In the genomic region with DNA sequence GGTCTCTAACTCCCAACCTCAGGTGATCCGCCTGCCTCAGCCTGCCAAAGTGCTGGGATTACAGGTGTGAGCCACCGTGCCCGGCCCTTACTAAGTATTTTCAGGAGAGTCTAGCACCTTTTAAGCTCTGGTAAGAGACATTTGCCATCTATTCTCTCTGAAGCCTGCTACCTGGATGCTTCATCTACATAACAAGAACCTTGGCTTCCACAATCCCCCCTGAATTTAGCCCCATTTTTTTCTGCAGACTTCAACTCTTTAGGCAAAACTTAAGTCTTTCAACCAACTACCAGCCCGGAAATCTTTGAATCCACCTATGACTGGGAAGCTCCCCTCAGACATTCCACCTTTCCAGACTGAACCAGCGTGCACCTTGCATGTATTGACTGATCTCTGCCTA, we compare ENCODE assay signal across 25 cellular contexts. TPM values are rescaled to one million over a fixed set of nuclear protein-coding genes. Genes with fewer than 3 reads are reported as not detected.
"Had no signal": no experiment of that assay in that cellular context is flagged by ENCODE, and none has a peak within 500 bp of the region (broad histone marks: within the 10 kb centered on the region; RNA-seq: fewer than 3 reads in every experiment).

No MANE protein-coding gene starts in this region.

- H3K4me3 Mint-ChIP-seq: activated CD8-positive, alpha-beta T cell treated with anti-CD3 and anti-CD28 coated beads, Interleukin-2, amount 10 ng/mL, durations not matched to agents 7 days and 5 days; activated naive CD4-positive, alpha-beta T cell treated with anti-CD3 and anti-CD28 coated beads, Interleukin-2, amount 50 U/mL, for 24 hours; memory B cell; natural killer cell treated with Interleukin-12 subunit alpha and Interleukin-12 subunit beta and Interleukin-15 and Interleukin-18, amount 100 ng/mL, for 72 hours; stimulated activated naive CD8-positive, alpha-beta T cell treated with anti-CD3 and anti-CD28 coated beads, Interleukin-15, Interleukin-2, amounts not matched to agents 100 ng/mL and 50 ng/mL, for 24 hours; T-helper 2 cell treated with Interferon-gamma antibody and Interleukin-4, amounts not matched to agents 5 μg/mL and 100 μg/mL, for 36 hours had no signal

- H3K9me3 ChIP-seq: body of pancreas, thyroid gland had no signal

- H3K27me3 ChIP-seq: body of pancreas, hepatocyte, thyroid gland had no signal

- DNase-seq: activated CD4-positive, alpha-beta T cell treated with anti-CD3 and anti-CD28 coated beads for 1 hour; activated CD4-positive, alpha-beta T cell treated with anti-CD3 and anti-CD28 coated beads, Interleukin-2, amount 50 U/mL, for 1 hour; activated CD8-positive, alpha-beta T cell treated with anti-CD3 and anti-CD28 coated beads, Interleukin-2, amount 10 ng/mL, durations not matched to agents 7 days and 5 days; activated gamma-delta T cell treated with Interleukin-2 at 50 U/mL for 16 hours; anterior cingulate cortex; body of pancreas; glutamatergic neuron; left cardiac atrium; nucleus accumbens; right cardiac atrium; stimulated activated CD4-positive, alpha-beta T cell treated with anti-CD3 and anti-CD28 coated beads, Interleukin-4, amount 100 ng/mL, for 4 hours; substantia nigra; thyroid gland had no signal

- ATAC-seq: activated CD8-positive, alpha-beta T cell treated with anti-CD3 and anti-CD28 coated beads, Interleukin-2, amount 10 ng/mL, durations not matched to agents 7 days and 5 days; body of pancreas; esophagus mucosa; left cardiac atrium; natural killer cell treated with Interleukin-12 subunit alpha and Interleukin-12 subunit beta and Interleukin-15 and Interleukin-18, amount 100 ng/mL, for 72 hours; right cardiac atrium had no signal

- H3K4me2 ChIP-seq: hepatocyte had no signal

- H3K36me3 ChIP-seq: thyroid gland had no signal

- H2AFZ ChIP-seq: hepatocyte, parathyroid adenoma had no signal

- H3K79me2 ChIP-seq: hepatocyte, parathyroid adenoma had no signal

- H3K4me1 Mint-ChIP-seq: activated naive CD4-positive, alpha-beta T cell treated with anti-CD3 and anti-CD28 coated beads, Interleukin-2, amount 50 U/mL, for 24 hours had no signal

- H3K27ac ChIP-seq: body of pancreas, hepatocyte, parathyroid adenoma, thyroid gland had no signal

- H3K27ac Mint-ChIP-seq: activated CD8-positive, alpha-beta T cell treated with anti-CD3 and anti-CD28 coated beads, Interleukin-2, amount 10 ng/mL, durations not matched to agents 7 days and 5 days; activated naive CD4-positive, alpha-beta T cell treated with anti-CD3 and anti-CD28 coated beads, Interleukin-2, amount 50 U/mL, for 24 hours; memory B cell; natural killer cell treated with Interleukin-12 subunit alpha and Interleukin-12 subunit beta and Interleukin-15 and Interleukin-18, amount 100 ng/mL, for 72 hours; stimulated activated naive CD8-positive, alpha-beta T cell treated with anti-CD3 and anti-CD28 coated beads, Interleukin-15, Interleukin-2, amounts not matched to agents 100 ng/mL and 50 ng/mL, for 24 hours; T-helper 2 cell treated with Interferon-gamma antibody and Interleukin-4, amounts not matched to agents 5 μg/mL and 100 μg/mL, for 36 hours had no signal

- H3K36me3 Mint-ChIP-seq: activated naive CD4-positive, alpha-beta T cell treated with anti-CD3 and anti-CD28 coated beads, Interleukin-2, amount 50 U/mL, for 24 hours; memory B cell; natural killer cell treated with Interleukin-12 subunit alpha and Interleukin-12 subunit beta and Interleukin-15 and Interleukin-18, amount 100 ng/mL, for 72 hours had no signal

- H3K9me3 Mint-ChIP-seq: activated naive CD4-positive, alpha-beta T cell treated with anti-CD3 and anti-CD28 coated beads, Interleukin-2, amount 50 U/mL, for 24 hours; memory B cell; natural killer cell treated with Interleukin-12 subunit alpha and Interleukin-12 subunit beta and Interleukin-15 and Interleukin-18, amount 100 ng/mL, for 72 hours; stimulated activated naive CD8-positive, alpha-beta T cell treated with anti-CD3 and anti-CD28 coated beads, Interleukin-15, Interleukin-2, amounts not matched to agents 100 ng/mL and 50 ng/mL, for 24 hours; T-helper 2 cell treated with Interferon-gamma antibody and Interleukin-4, amounts not matched to agents 5 μg/mL and 100 μg/mL, for 36 hours had no signal

- H3K4me3 ChIP-seq: body of pancreas, hepatocyte, thyroid gland had no signal

- H3K9ac ChIP-seq: parathyroid adenoma had no signal

RNA-seq across cellular contexts. Expression of a gene that starts 39.6 kb away (rescaled TPM):
- total RNA-seq: activated CD8-positive, alpha-beta T cell treated with anti-CD3 and anti-CD28 coated beads, Interleukin-2, amount 10 ng/mL, durations not matched to agents 7 days and 5 days; cardiac septum; chondrocyte; esophagus mucosa; frontal cortex; hepatocyte; natural killer cell treated with Interleukin-12 subunit alpha and Interleukin-12 subunit beta and Interleukin-15 and Interleukin-18, amount 100 ng/mL, for 72 hours; pulmonary artery endothelial cell had no signal
- polyA plus RNA-seq: hepatocyte had no signal

RNA-seq across cellular contexts. Expression of a gene that starts 55.0 kb away (rescaled TPM):
- total RNA-seq: activated CD8-positive, alpha-beta T cell treated with anti-CD3 and anti-CD28 coated beads, Interleukin-2, amount 10 ng/mL, durations not matched to agents 7 days and 5 days; chondrocyte; frontal cortex; hepatocyte; pulmonary artery endothelial cell had no signal
- polyA plus RNA-seq: hepatocyte had no signal
